Comparison of ENCODE assay signal across 8 cellular contexts in the genomic region with DNA sequence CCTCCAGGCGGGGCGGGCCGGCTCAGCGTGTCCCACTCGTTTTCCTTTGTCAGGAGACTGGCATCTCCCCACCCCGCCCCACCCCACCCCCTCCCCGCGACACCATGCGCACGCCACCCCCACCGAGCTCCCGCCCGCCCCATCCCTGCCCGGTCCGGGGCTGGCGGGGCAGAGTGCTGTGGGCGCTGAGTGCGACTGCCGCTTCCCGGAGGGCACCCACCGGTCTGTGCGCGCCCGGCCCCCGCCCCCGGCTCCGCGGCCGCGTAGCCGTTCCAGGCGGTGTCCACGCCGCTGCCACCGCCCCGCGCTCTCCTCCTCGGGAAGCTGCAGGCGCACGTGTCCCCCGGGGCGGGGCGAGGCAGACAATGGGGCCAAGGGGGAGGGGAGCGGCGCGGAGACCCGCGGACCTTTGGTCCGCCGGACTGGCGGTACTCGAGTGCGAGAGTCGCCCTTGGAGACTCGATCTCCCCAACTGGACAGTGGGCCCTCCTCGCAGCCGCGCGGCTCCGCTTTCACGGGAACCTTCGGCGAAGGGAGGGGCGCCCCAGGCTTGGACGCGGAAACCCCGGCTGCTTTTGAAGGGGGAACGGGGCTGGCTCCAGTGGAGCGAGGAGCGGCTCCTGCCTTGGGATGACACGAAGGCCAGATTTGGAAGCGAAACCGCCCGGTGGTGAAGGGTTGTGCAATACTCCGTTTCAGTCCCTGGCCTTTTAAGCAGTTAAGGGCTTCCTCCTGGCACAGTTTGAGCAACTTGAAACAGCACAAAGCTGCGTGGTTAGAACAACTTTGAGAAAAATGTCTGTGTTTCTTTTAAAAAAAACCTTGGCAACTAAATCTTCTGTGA. TPM values are rescaled to one million over a fixed set of nuclear protein-coding genes. Genes with fewer than 3 reads are reported as not detected.
DNase-seq lines count a peak whose midpoint lies in the region; ATAC-seq and TF ChIP-seq lines count a peak whose summit lies in the region.

No MANE protein-coding gene starts in this region.

- H3K4me3 ChIP-seq in coronary artery, result peak overlapping the region; percentile 92

- peak; percentile 46 for ATAC-seq in GM19035 (IDR thresholded peaks at IDR 0.05; ENCODE audit: unreplicated experiment)
- ATAC-seq in HG03342 (IDR thresholded peaks at IDR 0.05; ENCODE audit: unreplicated experiment), result peak; percentile 51
- peak; percentile 8 to 24 for ATAC-seq in activated CD4-positive, CD25-positive, alpha-beta regulatory T cell treated with anti-CD3 and anti-CD28 coated beads, Interleukin-2, amount 50 U/mL, for 24 hours
- peak; percentile 69 for ATAC-seq in left lobe of liver

- H3K27ac ChIP-seq in coronary artery, result peak overlapping the region; percentile 97 to 100

- TF ChIP-seq CTCF in coronary artery (IDR thresholded peaks at IDR 0.05), result no peak

- DNase-seq in AG20443 (ENCODE audit: low spot score) (peak; percentile 81), NCI-H345 (lab: John Stamatoyannopoulos, UW) (peak; percentile 94), coronary artery (ENCODE audit: low spot score) (peak; percentile 94), left lobe of liver (ENCODE audit: low spot score) (peak; percentile 92)
- DNase-seq in stimulated activated CD4-positive, alpha-beta T cell treated with anti-CD3 and anti-CD28 coated beads, Interleukin-1b, Interleukin-23, amount 100 ng/mL, for 48 hours, result peak; percentile 78

RNA-seq across cellular contexts. Expression of a gene that starts 1.1 kb away (rescaled TPM):
- total RNA-seq in left lobe of liver, result 31.0 TPM

RNA-seq across cellular contexts. Expression of a gene that starts 50.1 kb away (rescaled TPM):
- 37.5 TPM for total RNA-seq in left lobe of liver

Comparison
In these comparisons a context has a peak if more than half of its experiments do, and no peak if none do; other contexts are left out.
1. Peak in every context shown above with its lines: DNase-seq, ATAC-seq, H3K4me3 ChIP-seq and H3K27ac ChIP-seq.
2. ATAC-seq: peak in every context shown above with its lines; median percentile 69 in left lobe of liver; 51 in HG03342; 46 in GM19035; 16 in activated CD4-positive, CD25-positive, alpha-beta regulatory T cell treated with anti-CD3 and anti-CD28 coated beads, Interleukin-2, amount 50 U/mL, for 24 hours.